ENCODE assay signal across 8 cellular contexts in genomic region chr7:28020302-28020940, GRCh38.
A peak's percentile ranks its signal among the peaks of the same experiment; 100 is the strongest.
DNase-seq lines count a peak whose midpoint lies in the region; ATAC-seq and TF ChIP-seq lines count a peak whose summit lies in the region.

No MANE protein-coding gene starts in this region.

- no peaks in the 10 kb centered on the region for H3K36me3 Mint-ChIP-seq in activated CD4-positive, alpha-beta memory T cell treated with anti-CD3 and anti-CD28 coated beads for 36 hours
- no peaks in the 10 kb centered on the region for H3K36me3 Mint-ChIP-seq in natural killer cell treated with Interleukin-12 subunit alpha and Interleukin-12 subunit beta and Interleukin-15 and Interleukin-18, amount 100 ng/mL, for 72 hours

- no peaks in the 10 kb centered on the region for H3K9me3 Mint-ChIP-seq in activated CD4-positive, alpha-beta memory T cell treated with anti-CD3 and anti-CD28 coated beads for 36 hours
- H3K9me3 Mint-ChIP-seq in natural killer cell treated with Interleukin-12 subunit alpha and Interleukin-12 subunit beta and Interleukin-15 and Interleukin-18, amount 100 ng/mL, for 72 hours = no peaks in the 10 kb centered on the region

- no peaks in the 10 kb centered on the region for H3K27me3 Mint-ChIP-seq in activated CD4-positive, alpha-beta memory T cell treated with anti-CD3 and anti-CD28 coated beads for 36 hours
- no peaks in the 10 kb centered on the region for H3K27me3 Mint-ChIP-seq in natural killer cell treated with Interleukin-12 subunit alpha and Interleukin-12 subunit beta and Interleukin-15 and Interleukin-18, amount 100 ng/mL, for 72 hours

- no peaks in the 10 kb centered on the region; the same call in 1 of the 2 replicates for H3K36me3 ChIP-seq in BJ (ENCODE audit: control insufficient read depth, insufficient read depth, low read length)

- TF ChIP-seq CTCF in BJ (IDR thresholded peaks at IDR 0.05; ENCODE audit: insufficient read depth, low read depth, low read length) (peak; percentile 82), fibroblast of mammary gland (conservative IDR thresholded peaks at IDR 0.05; ENCODE audit: control insufficient read depth, insufficient read depth, low read depth, low read length) (peak; percentile 94)

- DNase-seq in BJ (ENCODE audit: low read depth) (no peak), NCI-H524 (lab: John Stamatoyannopoulos, UW) (peak; percentile 31 to 83), fibroblast of mammary gland (ENCODE audit: low read depth) (peak; percentile 84)
- peak; percentile 39 for DNase-seq in activated CD4-positive, alpha-beta memory T cell treated with anti-CD3 and anti-CD28 coated beads for 36 hours
- peak; percentile 64 for DNase-seq in natural killer cell treated with Interleukin-12 subunit alpha and Interleukin-12 subunit beta and Interleukin-15 and Interleukin-18, amount 100 ng/mL, for 72 hours (ENCODE audit: low spot score)
- no peak for DNase-seq in NK-92 treated with Interleukin-12 subunit alpha and Interleukin-12 subunit beta, amount 100 ng/mL, for 24 hours (lab: John Stamatoyannopoulos, UW)

- H3K4me3 ChIP-seq in BJ (ENCODE audit: low read depth, low read length) (no peak overlapping the region), fibroblast of mammary gland (ENCODE audit: control insufficient read depth, low read depth, low read length) (no peak overlapping the region)

- CTCF ChIA-PET in BJ (lab: Yijun Ruan, JAX) = interaction anchor here (0.6 to 2.3 kb wide), 41 partner anchors 10 to 841 kb away, joined by 3 to 11 read pairs (median 3); no protein-coding TSS in a partner anchor
- CTCF ChIA-PET in activated CD4-positive, alpha-beta memory T cell treated with anti-CD3 and anti-CD28 coated beads for 36 hours (lab: Charles Lee) = interaction anchor here (0.5 to 3.8 kb wide), 33 partner anchors 10 to 825 kb away, joined by 3 to 32 read pairs (median 4); no protein-coding TSS in a partner anchor

- H3K4me3 Mint-ChIP-seq in activated CD4-positive, alpha-beta memory T cell treated with anti-CD3 and anti-CD28 coated beads for 36 hours = no peak overlapping the region
- H3K4me3 Mint-ChIP-seq in natural killer cell treated with Interleukin-12 subunit alpha and Interleukin-12 subunit beta and Interleukin-15 and Interleukin-18, amount 100 ng/mL, for 72 hours = peak overlapping the region; percentile 3

- H3K27me3 ChIP-seq in BJ (ENCODE audit: control insufficient read depth, insufficient read depth, low read length) = no peaks in the 10 kb centered on the region

- intact Hi-C loops in activated CD4-positive, alpha-beta memory T cell treated with anti-CD3 and anti-CD28 coated beads for 36 hours (cut with micrococcal nuclease) = loop anchor here (2.0 to 5.0 kb wide), 3 partner anchors 328 to 824 kb away; no protein-coding TSS in a partner anchor

- peaks cover 2% of the 10 kb centered on the region for H3K4me1 Mint-ChIP-seq in activated CD4-positive, alpha-beta memory T cell treated with anti-CD3 and anti-CD28 coated beads for 36 hours (ENCODE audit: low read depth)
- H3K4me1 Mint-ChIP-seq in natural killer cell treated with Interleukin-12 subunit alpha and Interleukin-12 subunit beta and Interleukin-15 and Interleukin-18, amount 100 ng/mL, for 72 hours (ENCODE audit: low read depth in 2 of 2) = peaks cover 50 to 54% of the 10 kb centered on the region in 2 donors

- POLR2A ChIA-PET in BJ (lab: Charles Lee) = interaction anchor here (0.5 kb wide), 1 partner anchor 114 kb away, joined by 4 read pairs; no protein-coding TSS in a partner anchor
- POLR2A ChIA-PET in activated CD4-positive, alpha-beta memory T cell treated with anti-CD3 and anti-CD28 coated beads for 36 hours (lab: Charles Lee) = no interaction called here

- no peak overlapping the region for H3K27ac Mint-ChIP-seq in activated CD4-positive, alpha-beta memory T cell treated with anti-CD3 and anti-CD28 coated beads for 36 hours
- peak overlapping the region; percentile 10 to 30 for H3K27ac Mint-ChIP-seq in natural killer cell treated with Interleukin-12 subunit alpha and Interleukin-12 subunit beta and Interleukin-15 and Interleukin-18, amount 100 ng/mL, for 72 hours

- ATAC-seq in GM18861 (IDR thresholded peaks at IDR 0.05; ENCODE audit: unreplicated experiment) (peak; percentile 81), HG03378 (IDR thresholded peaks at IDR 0.05; ENCODE audit: unreplicated experiment) (peak; percentile 67)
- peak; percentile 78 to 86 for ATAC-seq in natural killer cell treated with Interleukin-12 subunit alpha and Interleukin-12 subunit beta and Interleukin-15 and Interleukin-18, amount 100 ng/mL, for 72 hours

Comparison
In these comparisons a context has a peak if more than half of its experiments do, and no peak if none do; other contexts are left out.
1. DNase-seq: peak in NCI-H524 (2 of 2), activated CD4-positive, alpha-beta memory T cell treated with anti-CD3 and anti-CD28 coated beads for 36 hours (single experiment), fibroblast of mammary gland (single experiment) and natural killer cell treated with Interleukin-12 subunit alpha and Interleukin-12 subunit beta and Interleukin-15 and Interleukin-18, amount 100 ng/mL, for 72 hours (single experiment); none in BJ (single experiment) and NK-92 treated with Interleukin-12 subunit alpha and Interleukin-12 subunit beta, amount 100 ng/mL, for 24 hours (single experiment).
2. Peak in every context shown above with its lines, with median percentiles within 50 percentile points of each other: ATAC-seq.